Comparison of ENCODE assay signal across 9 cellular contexts in genomic region chr5:150599917-150600511, GRCh38. TPM values are rescaled to one million over a fixed set of nuclear protein-coding genes. Genes with fewer than 3 reads are reported as not detected.
A peak's percentile ranks its signal among the peaks of the same experiment; 100 is the strongest.
DNase-seq lines count a peak whose midpoint lies in the region; ATAC-seq and TF ChIP-seq lines count a peak whose summit lies in the region.
"Had no signal": no experiment of that assay in that cellular context is flagged by ENCODE, and none has a peak within 500 bp of the region (broad histone marks: within the 10 kb centered on the region; RNA-seq: fewer than 3 reads in every experiment).

No MANE protein-coding gene starts in this region.

- CTCF ChIA-PET in CD4-positive, alpha-beta memory T cell (lab: Charles Lee; ENCODE audit: partially characterized antibody) = no interaction called here

- H3K27ac ChIP-seq in right atrium auricular region (peak overlapping the region; percentile 80 to 99), suprapubic skin (peak overlapping the region; percentile 8)
- H3K27ac ChIP-seq in CD4-positive, alpha-beta memory T cell (ENCODE audit: low read depth, low read length) = no peak overlapping the region

- TF ChIP-seq POLR2A in suprapubic skin (IDR thresholded peaks at IDR 0.05) = no peak

- H3K4me3 Mint-ChIP-seq in CD4-positive, alpha-beta memory T cell = no peak overlapping the region

- no peaks in the 10 kb centered on the region for H3K9me3 ChIP-seq in right atrium auricular region
- H3K9me3 ChIP-seq in suprapubic skin = no peaks in the 10 kb centered on the region
- no peaks in the 10 kb centered on the region for H3K9me3 ChIP-seq in CD4-positive, alpha-beta memory T cell (ENCODE audit: control insufficient read depth in 1 of 2, low read length in 2 of 2)
- H3K9me3 ChIP-seq: HAP-1 had no signal

- DNase-seq in HT-29 (ENCODE audit: low spot score) = peak; percentile 56
- DNase-seq in right atrium auricular region (ENCODE audit: low spot score) = peak; percentile 91
- peak in 1 of 2 donors; percentile 82 for DNase-seq in suprapubic skin (ENCODE audit: low spot score in 2 of 2)
- DNase-seq in HUDEP-2 (lab: John Stamatoyannopoulos, UW; ENCODE audit: unreplicated experiment in 76 of 76) = no peak
- no peak for DNase-seq in CD4-positive, alpha-beta memory T cell

- H3K36me3 Mint-ChIP-seq in CD4-positive, alpha-beta memory T cell = no peaks in the 10 kb centered on the region

- H3K27ac Mint-ChIP-seq in CD4-positive, alpha-beta memory T cell = no peak overlapping the region

- H3K36me3 ChIP-seq in right atrium auricular region (no peaks in the 10 kb centered on the region), suprapubic skin (no peaks in the 10 kb centered on the region)
- H3K36me3 ChIP-seq in CD4-positive, alpha-beta memory T cell (ENCODE audit: insufficient read depth, low read length) = no peaks in the 10 kb centered on the region
- H3K36me3 ChIP-seq: HAP-1 had no signal

- ATAC-seq in SK-N-SH treated with all-trans-retinoic acid at 6 μM for 48 hours (peak; percentile 77), HG02623 (IDR thresholded peaks at IDR 0.05; ENCODE audit: unreplicated experiment) (no peak), HG03159 (IDR thresholded peaks at IDR 0.05; ENCODE audit: unreplicated experiment) (no peak)

- peaks cover 0 to 88% of the 10 kb centered on the region in 2 donors for H3K4me1 ChIP-seq in right atrium auricular region
- H3K4me1 ChIP-seq in suprapubic skin = peaks cover 41% of the 10 kb centered on the region
- H3K4me1 ChIP-seq in CD4-positive, alpha-beta memory T cell (ENCODE audit: insufficient read depth, low read length) = no peaks in the 10 kb centered on the region
- H3K4me1 ChIP-seq: HAP-1 had no signal

- no peak for TF ChIP-seq EP300 in suprapubic skin (IDR thresholded peaks at IDR 0.05)

- POLR2A ChIA-PET in CD4-positive, alpha-beta memory T cell (lab: Charles Lee; ENCODE audit: partially characterized antibody) = no interaction called here

- H3K9me3 Mint-ChIP-seq in CD4-positive, alpha-beta memory T cell = no peaks in the 10 kb centered on the region

- H3K27me3 Mint-ChIP-seq in CD4-positive, alpha-beta memory T cell = peaks cover 3 to 5% of the 10 kb centered on the region in 2 donors

- 22% methylated on average over 8 of the region's 11 CpGs for WGBS in suprapubic skin

- intact Hi-C loops in CD4-positive, alpha-beta memory T cell (cut with micrococcal nuclease) = no loop called here

- no peak for TF ChIP-seq CTCF in right atrium auricular region (IDR thresholded peaks at IDR 0.05)
- no peak for TF ChIP-seq CTCF in suprapubic skin (IDR thresholded peaks at IDR 0.05)

- no peak overlapping the region for H3K4me3 ChIP-seq in right atrium auricular region
- H3K4me3 ChIP-seq in suprapubic skin = no peak overlapping the region
- H3K4me3 ChIP-seq in CD4-positive, alpha-beta memory T cell (ENCODE audit: low read length in 2 of 2) = no peak overlapping the region
- H3K4me3 ChIP-seq: HAP-1 had no signal

- no peaks in the 10 kb centered on the region for H3K4me1 Mint-ChIP-seq in CD4-positive, alpha-beta memory T cell

- no peaks in the 10 kb centered on the region for H3K27me3 ChIP-seq in right atrium auricular region
- no peaks in the 10 kb centered on the region for H3K27me3 ChIP-seq in suprapubic skin
- no peaks in the 10 kb centered on the region for H3K27me3 ChIP-seq in CD4-positive, alpha-beta memory T cell (ENCODE audit: insufficient read depth, low read length)

TF ChIP-seq in SK-N-SH treated with all-trans-retinoic acid at 6 μM for 48 hours, 23 proteins besides CTCF, POLR2A, EP300 and RAD21:
- TF ChIP-seq ZFP30 (CRISPR knock-in tag; IDR thresholded peaks at IDR 0.05) (no peak), PPARA (CRISPR knock-in tag; IDR thresholded peaks at IDR 0.05; ENCODE audit: borderline replicate concordance) (no peak), ESRRG (CRISPR knock-in tag; IDR thresholded peaks at IDR 0.05) (no peak), CSDC2 (CRISPR knock-in tag; IDR thresholded peaks at IDR 0.05) (0 out of 2 replicates have a peak, but pooled peaks have one; percentile 18), ZFP3 (CRISPR knock-in tag; IDR thresholded peaks at IDR 0.05) (no peak), ZNF8 (CRISPR knock-in tag; IDR thresholded peaks at IDR 0.05) (0 out of 2 replicates have a peak, but pooled peaks have one; percentile 10)
- TF ChIP-seq, protein P1, sequence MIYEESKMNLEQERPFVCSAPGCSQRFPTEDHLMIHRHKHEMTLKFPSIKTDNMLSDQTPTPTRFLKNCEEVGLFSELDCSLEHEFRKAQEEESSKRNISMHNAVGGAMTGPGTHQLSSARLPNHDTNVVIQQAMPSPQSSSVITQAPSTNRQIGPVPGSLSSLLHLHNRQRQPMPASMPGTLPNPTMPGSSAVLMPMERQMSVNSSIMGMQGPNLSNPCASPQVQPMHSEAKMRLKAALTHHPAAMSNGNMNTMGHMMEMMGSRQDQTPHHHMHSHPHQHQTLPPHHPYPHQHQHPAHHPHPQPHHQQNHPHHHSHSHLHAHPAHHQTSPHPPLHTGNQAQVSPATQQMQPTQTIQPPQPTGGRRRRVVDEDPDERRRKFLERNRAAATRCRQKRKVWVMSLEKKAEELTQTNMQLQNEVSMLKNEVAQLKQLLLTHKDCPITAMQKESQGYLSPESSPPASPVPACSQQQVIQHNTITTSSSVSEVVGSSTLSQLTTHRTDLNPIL (CRISPR knock-in tag; IDR thresholded peaks at IDR 0.05; ENCODE audit: low read depth) = 0 out of 2 replicates have a peak, but pooled peaks have one; percentile 63

RNA-seq across cellular contexts. Expression of gene SYNPO, which starts 40.4 kb away (rescaled TPM):
- total RNA-seq in HT-29 (2014; rRNA removed; shearing (Covaris generic)) = 0.44 and 0.56 TPM in 2 replicates
- total RNA-seq in right atrium auricular region (100 to 1,000 TPM; 369 to 413 TPM), suprapubic skin (1 to 10 TPM; 3.3 to 8.5 (median 5.6) TPM)
- under 1 TPM in 1 of 2 experiments, not detected in 1; 0.06 TPM for total RNA-seq in CD4-positive, alpha-beta memory T cell
- polyA plus RNA-seq in CD4-positive, alpha-beta memory T cell = not detected

Comparison
In these comparisons a context has a peak if more than half of its experiments do, and no peak if none do; other contexts are left out.
1. DNase-seq: peak in HT-29 (single experiment) and right atrium auricular region (single experiment); none in HUDEP-2 (0 of 76) and CD4-positive, alpha-beta memory T cell (0 of 5).
2. RNA of gene SYNPO, which starts 40.4 kb away (total RNA-seq): 369 to 413 TPM in right atrium auricular region; 3.3 to 8.5 TPM in suprapubic skin, 0.44 to 0.56 TPM in HT-29 and 0.06 TPM in CD4-positive, alpha-beta memory T cell; every median in the first group is over 10 times any median in the second.